In the genomic region with DNA sequence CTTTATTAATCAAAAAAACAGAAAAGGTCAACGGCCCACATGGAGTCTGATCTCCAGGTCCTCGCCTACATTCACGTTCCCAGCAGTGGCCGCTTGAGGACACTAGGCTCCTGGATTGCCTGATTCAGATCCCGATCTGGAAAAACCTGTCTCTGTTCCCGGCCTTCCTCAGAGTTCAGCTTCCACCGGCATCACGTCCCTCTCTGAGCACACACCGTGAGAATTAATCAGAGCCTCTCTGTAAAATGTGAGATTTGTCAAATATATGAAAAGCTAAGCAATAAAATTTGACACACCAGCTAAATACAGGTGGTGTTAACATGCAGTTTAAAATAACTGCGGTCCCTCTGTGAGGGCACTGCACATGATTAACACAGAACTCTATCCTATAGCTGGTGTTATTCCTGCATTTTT, we compare ENCODE assay signal across 9 cellular contexts.
DNase-seq lines count a peak whose midpoint lies in the region; ATAC-seq and TF ChIP-seq lines count a peak whose summit lies in the region.
"Had no signal": no experiment of that assay in that cellular context is flagged by ENCODE, and none has a peak within 500 bp of the region (broad histone marks: within the 10 kb centered on the region; RNA-seq: fewer than 3 reads in every experiment).

No MANE protein-coding gene starts in this region.

- ATAC-seq in lower lobe of right lung = peak; percentile 74 to 78
- ATAC-seq in natural killer cell = no peak

- peaks cover 3 to 12% of the 10 kb centered on the region in 2 donors for H3K27me3 Mint-ChIP-seq in natural killer cell (ENCODE audit: low read depth in 2 of 2)

- H3K27ac ChIP-seq in 22Rv1 (peak overlapping the region; percentile 39), lower lobe of right lung (peak overlapping the region; percentile 72)
- H3K27ac ChIP-seq: BLaER1 had no signal

- H3K9me3 ChIP-seq in lower lobe of right lung = no peaks in the 10 kb centered on the region
- no peaks in the 10 kb centered on the region for H3K9me3 ChIP-seq in HAP-1
- H3K9me3 ChIP-seq: BLaER1 had no signal

- in situ Hi-C loops in HAP-1 (cut with MboI; ENCODE audit: low sequenced_read_pairs) = no loop called here

- H3K4me1 ChIP-seq in lower lobe of right lung = peaks cover 41% of the 10 kb centered on the region
- H3K4me1 ChIP-seq in HAP-1 = peaks cover 1% of the 10 kb centered on the region; the same call in 1 of the 2 replicates

- intact Hi-C loops in lower lobe of right lung (cut with DNase I) = no loop called here
- intact Hi-C loops in natural killer cell (cut with micrococcal nuclease) = no loop called here

- H3K4me3 Mint-ChIP-seq in natural killer cell = no peak overlapping the region

- no peaks in the 10 kb centered on the region for H3K4me1 Mint-ChIP-seq in natural killer cell

- no peaks in the 10 kb centered on the region for H3K36me3 ChIP-seq in lower lobe of right lung
- no peaks in the 10 kb centered on the region for H3K36me3 ChIP-seq in HAP-1 (replicated peaks)
- H3K36me3 ChIP-seq: BLaER1 had no signal

- H3K36me3 Mint-ChIP-seq in natural killer cell = no peaks in the 10 kb centered on the region

- peak; percentile 94 for TF ChIP-seq CTCF in 22Rv1 (IDR thresholded peaks at IDR 0.05)
- peak; percentile 48 for TF ChIP-seq CTCF in lower lobe of right lung (IDR thresholded peaks at IDR 0.05)
- no peak for TF ChIP-seq CTCF in natural killer cell (IDR thresholded peaks at IDR 0.05)

- H3K27ac Mint-ChIP-seq in natural killer cell = no peak overlapping the region

- H3K9me3 Mint-ChIP-seq in natural killer cell = no peaks in the 10 kb centered on the region

- H3K27me3 ChIP-seq in lower lobe of right lung (ENCODE audit: low read depth) (no peaks in the 10 kb centered on the region), HAP-1 (ENCODE audit: low read depth) (no peaks in the 10 kb centered on the region)
- H3K27me3 ChIP-seq: BLaER1 had no signal

- H3K4me3 ChIP-seq in lower lobe of right lung = no peak overlapping the region
- H3K4me3 ChIP-seq in HAP-1 = no peak overlapping the region
- H3K4me3 ChIP-seq: BLaER1 had no signal

- DNase-seq in NCI-H146 treated with DMSO at 0.1 percent for 48 hours (lab: John Stamatoyannopoulos, UW; ENCODE audit: unreplicated experiment) (peak; percentile 76), dermis blood vessel endothelial cell (peak; percentile 95), lower lobe of right lung (peak; percentile 51), HAP-1 (ENCODE audit: low spot score in 2 of 2) (no peak), natural killer cell (no peak), UCSD-AML1 (lab: John Stamatoyannopoulos, UW; ENCODE audit: unreplicated experiment) (no peak)
- no peak for DNase-seq in stimulated activated CD4-positive, alpha-beta T cell treated with anti-CD3 and anti-CD28 coated beads, Interleukin-15, amount 100 ng/mL, for 24 hours

Comparison
In these comparisons a context has a peak if more than half of its experiments do, and no peak if none do; other contexts are left out.
1. DNase-seq: peak in NCI-H146 treated with DMSO at 0.1 percent for 48 hours (single experiment), dermis blood vessel endothelial cell (single experiment) and lower lobe of right lung (single experiment); none in stimulated activated CD4-positive, alpha-beta T cell treated with anti-CD3 and anti-CD28 coated beads, Interleukin-15, amount 100 ng/mL, for 24 hours (single experiment), HAP-1 (0 of 2), natural killer cell (single experiment) and UCSD-AML1 (single experiment).
2. ATAC-seq: peak in lower lobe of right lung (2 of 2); none in natural killer cell (0 of 3).